In genomic region chr2:161230959-161231358, GRCh38 we compare ENCODE assay signal across 29 cellular contexts.
"Had no signal": no experiment of that assay in that cellular context is flagged by ENCODE, and none has a peak within 500 bp of the region (broad histone marks: within the 10 kb centered on the region; RNA-seq: fewer than 3 reads in every experiment).

No MANE protein-coding gene starts in this region.

- H3K4me1 Mint-ChIP-seq: stimulated activated naive CD8-positive, alpha-beta T cell treated with anti-CD3 and anti-CD28 coated beads, Interleukin-15, amount 100 ng/mL, for 72 hours had no signal

- H3K9me3 ChIP-seq: ascending aorta, right lobe of liver, upper lobe of left lung had no signal

- H3K9me3 Mint-ChIP-seq: activated CD4-positive, alpha-beta memory T cell treated with anti-CD3 and anti-CD28 coated beads, Interleukin-2, amount 10 ng/mL, durations not matched to agents 7 days and 5 days; activated CD4-positive, alpha-beta T cell treated with anti-CD3 and anti-CD28 coated beads, Interleukin-2, amount 10 ng/mL, durations not matched to agents 7 days and 5 days; activated T-cell treated with anti-CD3 and anti-CD28 coated beads, Interleukin-2, amount 50 U/mL, for 24 hours; activated T-helper 2 cell treated with anti-CD3 and anti-CD28 coated beads, Interferon-gamma antibody, Interleukin-2, Interleukin-4, amounts not matched to agents 10 μg/mL and 5 μg/mL and 100 μg/mL, durations not matched to agents 14 hours and 24 hours and 36 hours; brain; effector memory CD8-positive, alpha-beta T cell; immature natural killer cell; naive thymus-derived CD8-positive, alpha-beta T cell; stimulated activated memory B cell treated with anti-CD40 and anti-IgM and Interleukin-4, amounts not matched to agents 10 μg/mL and 1 μg/mL and 100 μg/mL, for 72 hours; stimulated activated naive CD8-positive, alpha-beta T cell treated with anti-CD3 and anti-CD28 coated beads, Interleukin-15, amount 100 ng/mL, for 72 hours; T-cell had no signal

- DNase-seq: activated CD4-positive, alpha-beta memory T cell treated with anti-CD3 and anti-CD28 coated beads, Interleukin-2, amount 10 ng/mL, durations not matched to agents 7 days and 5 days; activated CD4-positive, alpha-beta T cell treated with anti-CD3 and anti-CD28 coated beads, Interleukin-2, amount 10 ng/mL, durations not matched to agents 7 days and 5 days; activated CD8-positive, alpha-beta memory T cell treated with anti-CD3 and anti-CD28 coated beads, Interleukin-2, amount 50 U/mL, for 48 hours; activated T-cell treated with anti-CD3 and anti-CD28 coated beads, Interleukin-2, amount 50 U/mL, for 24 hours; cortex of kidney; effector memory CD8-positive, alpha-beta T cell; erythroblast; head of caudate nucleus; hippocampal formation; immature natural killer cell; kidney; left colon; midbrain; naive thymus-derived CD8-positive, alpha-beta T cell; posterior cingulate gyrus; right lobe of liver; stimulated activated CD4-positive, alpha-beta T cell treated with anti-CD3 and anti-CD28 coated beads, Interleukin-4, amount 100 ng/mL, for 24 hours; stimulated activated naive CD8-positive, alpha-beta T cell treated with anti-CD3 and anti-CD28 coated beads, Interleukin-15, amount 100 ng/mL, for 72 hours; substantia nigra; T-cell; upper lobe of left lung had no signal

- H3K27ac ChIP-seq: ascending aorta, right lobe of liver, skin epidermis, upper lobe of left lung, VCaP had no signal

- H3K27me3 ChIP-seq: ascending aorta, right lobe of liver, upper lobe of left lung had no signal

- H3K4me3 Mint-ChIP-seq: activated CD4-positive, alpha-beta memory T cell treated with anti-CD3 and anti-CD28 coated beads, Interleukin-2, amount 10 ng/mL, durations not matched to agents 7 days and 5 days; activated CD4-positive, alpha-beta T cell treated with anti-CD3 and anti-CD28 coated beads, Interleukin-2, amount 10 ng/mL, durations not matched to agents 7 days and 5 days; activated naive CD8-positive, alpha-beta T cell; activated T-cell treated with anti-CD3 and anti-CD28 coated beads, Interleukin-2, amount 50 U/mL, for 24 hours; brain; effector memory CD8-positive, alpha-beta T cell; immature natural killer cell; naive thymus-derived CD8-positive, alpha-beta T cell; stimulated activated memory B cell treated with anti-CD40 and anti-IgM and Interleukin-4, amounts not matched to agents 10 μg/mL and 1 μg/mL and 100 μg/mL, for 72 hours; stimulated activated naive CD8-positive, alpha-beta T cell treated with anti-CD3 and anti-CD28 coated beads, Interleukin-15, amount 100 ng/mL, for 72 hours; T-cell had no signal

- H3K27ac Mint-ChIP-seq: activated CD4-positive, alpha-beta memory T cell treated with anti-CD3 and anti-CD28 coated beads, Interleukin-2, amount 10 ng/mL, durations not matched to agents 7 days and 5 days; activated CD4-positive, alpha-beta T cell treated with anti-CD3 and anti-CD28 coated beads, Interleukin-2, amount 10 ng/mL, durations not matched to agents 7 days and 5 days; activated naive CD8-positive, alpha-beta T cell; activated T-cell treated with anti-CD3 and anti-CD28 coated beads, Interleukin-2, amount 50 U/mL, for 24 hours; activated T-helper 2 cell treated with anti-CD3 and anti-CD28 coated beads, Interferon-gamma antibody, Interleukin-2, Interleukin-4, amounts not matched to agents 10 μg/mL and 5 μg/mL and 100 μg/mL, durations not matched to agents 14 hours and 24 hours and 36 hours; immature natural killer cell; stimulated activated memory B cell treated with anti-CD40 and anti-IgM and Interleukin-4, amounts not matched to agents 10 μg/mL and 1 μg/mL and 100 μg/mL, for 72 hours; stimulated activated naive CD8-positive, alpha-beta T cell treated with anti-CD3 and anti-CD28 coated beads, Interleukin-15, amount 100 ng/mL, for 72 hours had no signal

- H3K27me3 Mint-ChIP-seq: activated CD4-positive, alpha-beta memory T cell treated with anti-CD3 and anti-CD28 coated beads, Interleukin-2, amount 10 ng/mL, durations not matched to agents 7 days and 5 days; activated CD4-positive, alpha-beta T cell treated with anti-CD3 and anti-CD28 coated beads, Interleukin-2, amount 10 ng/mL, durations not matched to agents 7 days and 5 days; activated naive CD8-positive, alpha-beta T cell; activated T-cell treated with anti-CD3 and anti-CD28 coated beads, Interleukin-2, amount 50 U/mL, for 24 hours; brain; effector memory CD8-positive, alpha-beta T cell; naive thymus-derived CD8-positive, alpha-beta T cell; stimulated activated memory B cell treated with anti-CD40 and anti-IgM and Interleukin-4, amounts not matched to agents 10 μg/mL and 1 μg/mL and 100 μg/mL, for 72 hours; stimulated activated naive CD8-positive, alpha-beta T cell treated with anti-CD3 and anti-CD28 coated beads, Interleukin-15, amount 100 ng/mL, for 72 hours; T-cell had no signal

- ATAC-seq: activated CD4-positive, CD25-positive, alpha-beta regulatory T cell treated with anti-CD3 and anti-CD28 coated beads, Interleukin-2, amount 50 U/mL, for 24 hours; effector memory CD8-positive, alpha-beta T cell; left colon; naive thymus-derived CD8-positive, alpha-beta T cell; right lobe of liver; stimulated activated memory B cell treated with anti-CD40 and anti-IgM and Interleukin-4, amounts not matched to agents 10 μg/mL and 1 μg/mL and 100 μg/mL, for 72 hours; stimulated activated naive CD8-positive, alpha-beta T cell treated with anti-CD3 and anti-CD28 coated beads, Interleukin-15, amount 100 ng/mL, for 72 hours; T-cell had no signal

- H3K4me3 ChIP-seq: ascending aorta, right lobe of liver, skin epidermis, upper lobe of left lung had no signal

- H3K4me1 ChIP-seq: ascending aorta, right lobe of liver, upper lobe of left lung had no signal
